8 cellular contexts compared by ENCODE assay signal in the genomic region with DNA sequence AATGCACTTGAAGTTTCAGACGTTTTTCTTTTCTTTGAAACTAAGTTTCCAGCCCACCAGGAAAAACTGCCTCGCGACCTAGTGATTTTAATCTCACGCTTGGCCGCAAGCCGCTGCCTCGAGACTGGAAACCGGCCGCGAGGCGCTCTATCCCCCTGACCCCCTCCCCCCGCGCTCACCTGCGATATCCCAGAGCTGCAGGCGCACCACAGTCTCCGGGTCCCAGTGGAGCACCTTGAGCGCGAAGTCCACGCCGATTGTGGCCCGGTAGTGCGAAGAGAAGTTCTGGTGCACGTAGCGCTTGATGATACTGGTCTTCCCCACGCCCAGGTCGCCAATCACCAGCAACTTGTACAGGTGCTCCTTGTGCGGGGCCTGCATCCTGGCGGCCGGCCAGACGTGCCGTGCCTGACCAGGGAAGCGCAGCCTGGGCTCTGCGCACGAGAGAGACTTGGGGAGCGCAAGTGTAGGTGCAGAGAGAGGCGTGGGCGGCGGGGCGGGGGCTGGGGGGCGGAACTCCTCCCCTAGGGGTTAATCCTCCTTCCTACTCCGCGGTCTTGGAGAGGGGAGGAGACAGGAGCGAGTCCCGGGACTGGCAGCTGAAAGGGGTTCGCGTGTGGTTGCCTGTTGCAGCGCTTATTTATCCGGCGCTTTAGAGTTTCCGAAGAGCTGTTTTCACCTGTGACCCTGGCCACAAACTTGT. TPM values are rescaled to one million over a fixed set of nuclear protein-coding genes. Genes with fewer than 3 reads are reported as not detected.
A peak's percentile ranks its signal among the peaks of the same experiment; 100 is the strongest.
DNase-seq lines count a peak whose midpoint lies in the region; ATAC-seq and TF ChIP-seq lines count a peak whose summit lies in the region.

A gene (minus strand): TSS at position 440 of the 703 bp plus-strand sequence. CDS start 59 bp downstream, at position 381.

- ATAC-seq in GM21360 (IDR thresholded peaks at IDR 0.05; ENCODE audit: unreplicated experiment) (peak; percentile 5), Right ventricle myocardium superior (ENCODE audit: poor library complexity) (peak; percentile 68)

- no peaks in the 10 kb centered on the region for H3K9me3 ChIP-seq in Caco-2

- POLR2A ChIA-PET in Caco-2 (lab: Charles Lee): no interaction called here

- TF ChIP-seq RAD21 in Ishikawa (IDR thresholded peaks at IDR 0.05; ENCODE audit: low read depth): no peak; the same call in 1 of the 2 replicates

- TF ChIP-seq CTCF in Caco-2 (IDR thresholded peaks at IDR 0.05; ENCODE audit: insufficient read depth in 1 of 2, low read depth in 1 of 2, low read length in 1 of 2, severe bottlenecking in 1 of 2, unreplicated experiment in 1 of 2) (no peak), progenitor cell of endocrine pancreas (IDR thresholded peaks at IDR 0.05; ENCODE audit: unreplicated experiment) (no peak)

- H3K27ac Mint-ChIP-seq in Caco-2 (ENCODE audit: unreplicated experiment) (no peak within 1 kb of the TSS), progenitor cell of endocrine pancreas (peak within 1 kb of the TSS; percentile 94)
- peak within 1 kb of the TSS; percentile 73 for H3K27ac Mint-ChIP-seq in activated T-helper 1 cell treated with anti-CD3 and anti-CD28 coated beads, Interleukin-12 subunit alpha, Interleukin-12 subunit beta, Interleukin-2, Interleukin-4 antibody, amounts not matched to agents 30 ng/mL and 10 ng/mL and 1 ng/mL, durations not matched to agents 14 hours and 24 hours and 36 hours

- CTCF ChIA-PET in Caco-2 (lab: Charles Lee): no interaction called here

- no peaks in the 10 kb centered on the region for H3K9me3 Mint-ChIP-seq in Caco-2 (ENCODE audit: unreplicated experiment)
- H3K9me3 Mint-ChIP-seq in activated T-helper 1 cell treated with anti-CD3 and anti-CD28 coated beads, Interleukin-12 subunit alpha, Interleukin-12 subunit beta, Interleukin-2, Interleukin-4 antibody, amounts not matched to agents 30 ng/mL and 10 ng/mL and 1 ng/mL, durations not matched to agents 14 hours and 24 hours and 36 hours: no peaks in the 10 kb centered on the region
- no peaks in the 10 kb centered on the region for H3K9me3 Mint-ChIP-seq in progenitor cell of endocrine pancreas (ENCODE audit: low read depth)

- H3K4me3 Mint-ChIP-seq in Caco-2 (ENCODE audit: unreplicated experiment) (peak within 1 kb of the TSS; percentile 75), progenitor cell of endocrine pancreas (ENCODE audit: low read depth) (peak within 1 kb of the TSS; percentile 84)
- H3K4me3 Mint-ChIP-seq in activated T-helper 1 cell treated with anti-CD3 and anti-CD28 coated beads, Interleukin-12 subunit alpha, Interleukin-12 subunit beta, Interleukin-2, Interleukin-4 antibody, amounts not matched to agents 30 ng/mL and 10 ng/mL and 1 ng/mL, durations not matched to agents 14 hours and 24 hours and 36 hours: peak within 1 kb of the TSS; percentile 83

- H3K27me3 ChIP-seq in Caco-2 (replicated peaks; ENCODE audit: control insufficient read depth, insufficient read depth, low read length): no peaks in the 10 kb centered on the region; the same call in 1 of the 2 replicates

- H3K36me3 ChIP-seq in Caco-2 (ENCODE audit: control insufficient read depth, insufficient read depth, low read length): no peaks in the 10 kb centered on the region

- H3K27me3 Mint-ChIP-seq in Caco-2 (ENCODE audit: insufficient read depth, unreplicated experiment) (no peaks in the 10 kb centered on the region), progenitor cell of endocrine pancreas (peaks cover 2% of the 10 kb centered on the region)
- no peaks in the 10 kb centered on the region for H3K27me3 Mint-ChIP-seq in activated T-helper 1 cell treated with anti-CD3 and anti-CD28 coated beads, Interleukin-12 subunit alpha, Interleukin-12 subunit beta, Interleukin-2, Interleukin-4 antibody, amounts not matched to agents 30 ng/mL and 10 ng/mL and 1 ng/mL, durations not matched to agents 14 hours and 24 hours and 36 hours (ENCODE audit: insufficient read depth)

- peak within 1 kb of the TSS; percentile 37 for H3K4me3 ChIP-seq in Caco-2 (ENCODE audit: low read depth, low read length)

- BruUV-seq in Caco-2 (replicated peaks; lab: Mats Ljungman, UMichigan): no TSS peak

- H3K4me1 Mint-ChIP-seq in Caco-2 (ENCODE audit: low read depth, unreplicated experiment): no peaks in the 10 kb centered on the region
- H3K4me1 Mint-ChIP-seq in activated T-helper 1 cell treated with anti-CD3 and anti-CD28 coated beads, Interleukin-12 subunit alpha, Interleukin-12 subunit beta, Interleukin-2, Interleukin-4 antibody, amounts not matched to agents 30 ng/mL and 10 ng/mL and 1 ng/mL, durations not matched to agents 14 hours and 24 hours and 36 hours (ENCODE audit: low read depth): peaks cover 55% of the 10 kb centered on the region
- peaks cover 34% of the 10 kb centered on the region for H3K4me1 Mint-ChIP-seq in progenitor cell of endocrine pancreas (ENCODE audit: low read depth)

- intact Hi-C loops in Caco-2 (cut with micrococcal nuclease; ENCODE audit: unreplicated experiment) (no loop called here), Right ventricle myocardium superior (cut with DNase I) (no loop called here)
- intact Hi-C loops in activated T-helper 1 cell treated with anti-CD3 and anti-CD28 coated beads, Interleukin-12 subunit alpha, Interleukin-12 subunit beta, Interleukin-2, Interleukin-4 antibody, amounts not matched to agents 30 ng/mL and 10 ng/mL and 1 ng/mL, durations not matched to agents 14 hours and 24 hours and 36 hours (cut with micrococcal nuclease): loop anchor here (5.0 kb wide), 1 partner anchor 73 kb away; no protein-coding TSS in a partner anchor

- H3K4me1 ChIP-seq in Caco-2: no peaks in the 10 kb centered on the region

- H3K36me3 Mint-ChIP-seq in Caco-2 (ENCODE audit: insufficient read depth, unreplicated experiment) (no peaks in the 10 kb centered on the region), progenitor cell of endocrine pancreas (ENCODE audit: insufficient read depth) (no peaks in the 10 kb centered on the region)
- H3K36me3 Mint-ChIP-seq in activated T-helper 1 cell treated with anti-CD3 and anti-CD28 coated beads, Interleukin-12 subunit alpha, Interleukin-12 subunit beta, Interleukin-2, Interleukin-4 antibody, amounts not matched to agents 30 ng/mL and 10 ng/mL and 1 ng/mL, durations not matched to agents 14 hours and 24 hours and 36 hours (ENCODE audit: low read depth): peaks cover 2% of the 10 kb centered on the region

- DNase-seq in Caco-2 (peak; percentile 43 to 56), Right ventricle myocardium superior (peak; percentile 50), progenitor cell of endocrine pancreas (ENCODE audit: low spot score, unreplicated experiment) (peak; percentile 48), DMS153 treated with DMSO at 0.1 percent for 48 hours (lab: John Stamatoyannopoulos, UW; ENCODE audit: unreplicated experiment) (no peak), epidermal melanocyte (ENCODE audit: insufficient read length, low spot score) (no peak)
- peak; percentile 2 for DNase-seq in activated T-helper 1 cell treated with anti-CD3 and anti-CD28 coated beads, Interleukin-12 subunit alpha, Interleukin-12 subunit beta, Interleukin-2, Interleukin-4 antibody, amounts not matched to agents 30 ng/mL and 10 ng/mL and 1 ng/mL, durations not matched to agents 14 hours and 24 hours and 36 hours (ENCODE audit: low spot score)

- no peak for TF ChIP-seq EP300 in Ishikawa (IDR thresholded peaks at IDR 0.05; ENCODE audit: borderline replicate concordance)

TF ChIP-seq in Ishikawa, 13 proteins besides CTCF, POLR2A, EP300 and RAD21 (continues in another document):
- TF ChIP-seq, protein P1, sequence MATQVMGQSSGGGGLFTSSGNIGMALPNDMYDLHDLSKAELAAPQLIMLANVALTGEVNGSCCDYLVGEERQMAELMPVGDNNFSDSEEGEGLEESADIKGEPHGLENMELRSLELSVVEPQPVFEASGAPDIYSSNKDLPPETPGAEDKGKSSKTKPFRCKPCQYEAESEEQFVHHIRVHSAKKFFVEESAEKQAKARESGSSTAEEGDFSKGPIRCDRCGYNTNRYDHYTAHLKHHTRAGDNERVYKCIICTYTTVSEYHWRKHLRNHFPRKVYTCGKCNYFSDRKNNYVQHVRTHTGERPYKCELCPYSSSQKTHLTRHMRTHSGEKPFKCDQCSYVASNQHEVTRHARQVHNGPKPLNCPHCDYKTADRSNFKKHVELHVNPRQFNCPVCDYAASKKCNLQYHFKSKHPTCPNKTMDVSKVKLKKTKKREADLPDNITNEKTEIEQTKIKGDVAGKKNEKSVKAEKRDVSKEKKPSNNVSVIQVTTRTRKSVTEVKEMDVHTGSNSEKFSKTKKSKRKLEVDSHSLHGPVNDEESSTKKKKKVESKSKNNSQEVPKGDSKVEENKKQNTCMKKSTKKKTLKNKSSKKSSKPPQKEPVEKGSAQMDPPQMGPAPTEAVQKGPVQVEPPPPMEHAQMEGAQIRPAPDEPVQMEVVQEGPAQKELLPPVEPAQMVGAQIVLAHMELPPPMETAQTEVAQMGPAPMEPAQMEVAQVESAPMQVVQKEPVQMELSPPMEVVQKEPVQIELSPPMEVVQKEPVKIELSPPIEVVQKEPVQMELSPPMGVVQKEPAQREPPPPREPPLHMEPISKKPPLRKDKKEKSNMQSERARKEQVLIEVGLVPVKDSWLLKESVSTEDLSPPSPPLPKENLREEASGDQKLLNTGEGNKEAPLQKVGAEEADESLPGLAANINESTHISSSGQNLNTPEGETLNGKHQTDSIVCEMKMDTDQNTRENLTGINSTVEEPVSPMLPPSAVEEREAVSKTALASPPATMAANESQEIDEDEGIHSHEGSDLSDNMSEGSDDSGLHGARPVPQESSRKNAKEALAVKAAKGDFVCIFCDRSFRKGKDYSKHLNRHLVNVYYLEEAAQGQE (IDR thresholded peaks at IDR 0.05; ENCODE audit: low read depth): no peak
- TF ChIP-seq, protein P2, sequence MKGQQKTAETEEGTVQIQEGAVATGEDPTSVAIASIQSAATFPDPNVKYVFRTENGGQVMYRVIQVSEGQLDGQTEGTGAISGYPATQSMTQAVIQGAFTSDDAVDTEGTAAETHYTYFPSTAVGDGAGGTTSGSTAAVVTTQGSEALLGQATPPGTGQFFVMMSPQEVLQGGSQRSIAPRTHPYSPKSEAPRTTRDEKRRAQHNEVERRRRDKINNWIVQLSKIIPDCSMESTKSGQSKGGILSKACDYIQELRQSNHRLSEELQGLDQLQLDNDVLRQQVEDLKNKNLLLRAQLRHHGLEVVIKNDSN (IDR thresholded peaks at IDR 0.05): no peak
- TF ChIP-seq EGR1 (IDR thresholded peaks at IDR 0.05) (peak; percentile 79), TAF1 (IDR thresholded peaks at IDR 0.05; ENCODE audit: low read depth) (no peak; the same call in 1 of the 2 replicates), YY1 (IDR thresholded peaks at IDR 0.05; ENCODE audit: low read depth) (no peak), NFIC (IDR thresholded peaks at IDR 0.05) (peak; percentile 76), TCF12 (IDR thresholded peaks at IDR 0.05; ENCODE audit: low read depth) (no peak), CREB1 (IDR thresholded peaks at IDR 0.05; ENCODE audit: low read depth) (no peak), TEAD4 (IDR thresholded peaks at IDR 0.05) (no peak), CEBPB (IDR thresholded peaks at IDR 0.05) (no peak)

RNA-seq across cellular contexts. Expression of the gene that starts here (rescaled TPM):
- total RNA-seq in Caco-2 (2022) (0.41 and 1.2 TPM in 2 replicates), Right ventricle myocardium superior (0.73 TPM), progenitor cell of endocrine pancreas (14.4 and 15.6 TPM in 2 replicates)
- total RNA-seq in activated T-helper 1 cell treated with anti-CD3 and anti-CD28 coated beads, Interleukin-12 subunit alpha, Interleukin-12 subunit beta, Interleukin-2, Interleukin-4 antibody, amounts not matched to agents 30 ng/mL and 10 ng/mL and 1 ng/mL, durations not matched to agents 14 hours and 24 hours and 36 hours: 2.0 and 2.8 TPM in 2 replicates

Comparison
In these comparisons a context has a peak if more than half of its experiments do, and no peak if none do; other contexts are left out.
1. Peak in DNase-seq and ATAC-seq in Right ventricle myocardium superior; RNA of the gene not detected or under 1 TPM.
2. DNase-seq: peak in Caco-2 (2 of 2), activated T-helper 1 cell treated with anti-CD3 and anti-CD28 coated beads, Interleukin-12 subunit alpha, Interleukin-12 subunit beta, Interleukin-2, Interleukin-4 antibody, amounts not matched to agents 30 ng/mL and 10 ng/mL and 1 ng/mL, durations not matched to agents 14 hours and 24 hours and 36 hours (single experiment) and progenitor cell of endocrine pancreas (single experiment); none in DMS153 treated with DMSO at 0.1 percent for 48 hours (single experiment) and epidermal melanocyte (single experiment).
3. Peak in every context shown above with its lines, with median percentiles within 50 percentile points of each other: H3K4me3 Mint-ChIP-seq.